Comparison of ENCODE assay signal across 9 cellular contexts in the genomic region with DNA sequence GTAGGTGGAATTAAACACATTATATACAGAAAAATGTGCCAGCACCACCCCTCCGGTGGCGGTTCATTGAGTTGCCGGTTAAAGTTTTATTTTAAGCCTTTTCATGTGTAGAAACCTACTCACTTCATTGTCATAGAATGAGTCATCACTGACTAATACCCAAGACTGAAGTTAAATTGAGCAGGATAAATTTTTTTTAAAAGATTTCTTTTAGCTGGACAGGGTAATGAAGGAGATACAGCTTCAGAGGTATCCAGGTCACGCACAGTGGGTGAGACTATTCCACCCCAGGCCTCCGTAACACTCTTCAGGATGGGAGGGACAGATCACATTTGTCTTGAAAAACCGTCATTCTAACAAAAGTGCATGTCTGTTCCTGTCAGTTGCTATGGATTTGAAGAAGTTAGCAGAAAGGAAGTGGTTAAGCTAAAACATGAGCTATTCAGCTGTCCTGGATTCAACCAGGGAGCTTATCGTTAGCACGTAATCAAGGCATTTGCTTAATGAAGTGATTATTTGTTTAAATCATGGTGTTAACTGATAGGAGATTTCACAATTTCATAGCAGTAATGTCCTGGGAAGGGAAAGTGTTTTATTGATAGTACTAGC. TPM values are rescaled to one million over a fixed set of nuclear protein-coding genes. Genes with fewer than 3 reads are reported as not detected.
DNase-seq lines count a peak whose midpoint lies in the region; ATAC-seq, FAIRE-seq and TF ChIP-seq lines count a peak whose summit lies in the region.
"Had no signal": no experiment of that assay in that cellular context is flagged by ENCODE, and none has a peak within 500 bp of the region (broad histone marks: within the 10 kb centered on the region; RNA-seq: fewer than 3 reads in every experiment).

No MANE protein-coding gene starts in this region.

- intact Hi-C loops in PC-3 (cut with micrococcal nuclease): loop anchor here (1.0 to 2.0 kb wide), 2 partner anchors 82 to 168 kb away; no protein-coding TSS in a partner anchor
- intact Hi-C loops in pancreas (cut with DNase I): no loop called here

- CTCF ChIA-PET in PC-3 (lab: Charles Lee): interaction anchor here (0.7 to 0.8 kb wide), 2 partner anchors 17 to 114 kb away, joined by 3 to 6 read pairs; no protein-coding TSS in a partner anchor

- no peaks in the 10 kb centered on the region for H3K27me3 Mint-ChIP-seq in brain

- no peaks in the 10 kb centered on the region for H3K9me3 ChIP-seq in PC-3 (ENCODE audit: low read length)
- no peaks in the 10 kb centered on the region for H3K9me3 ChIP-seq in pancreas

- peak overlapping the region in 1 of 5 experiments; percentile 19 for H3K4me3 Mint-ChIP-seq in brain

- peak overlapping the region; percentile 41; the same call in 1 of the 2 replicates for H3K4me3 ChIP-seq in PC-3 (ENCODE audit: low read length)
- no peak overlapping the region for H3K4me3 ChIP-seq in pancreas

- peak overlapping the region; percentile 36; the same call in 1 of the 2 replicates for H3K9ac ChIP-seq in PC-3 (ENCODE audit: low read length)

- peak overlapping the region; percentile 47 for H2AFZ ChIP-seq in PC-3 (ENCODE audit: low read length)

- no peak for FAIRE-seq in pancreas (lab: Jason Lieb, UNC)
- FAIRE-seq: G401.6 had no signal

- no peaks in the 10 kb centered on the region for H4K20me1 ChIP-seq in PC-3 (ENCODE audit: low read length)

- H3K27ac ChIP-seq in PC-3 (ENCODE audit: low read length) (peak overlapping the region; percentile 87), pancreas (peak overlapping the region in 2 of 4 donors; percentile 22 to 36)

- H3K27me3 ChIP-seq in PC-3 (ENCODE audit: low read length): no peaks in the 10 kb centered on the region
- no peaks in the 10 kb centered on the region for H3K27me3 ChIP-seq in pancreas

- no TSS peak for BruUV-seq in PC-3 (replicated peaks; lab: Mats Ljungman, UMichigan)

- no peak; the same call in 1 of the 2 replicates for TF ChIP-seq CTCF in PC-3 (conservative IDR thresholded peaks at IDR 0.05; ENCODE audit: low read depth, low read length)
- TF ChIP-seq CTCF in brain (conservative IDR thresholded peaks at IDR 0.05): no peak
- no peak for TF ChIP-seq CTCF in pancreas (IDR thresholded peaks at IDR 0.05)

- peaks cover 22% of the 10 kb centered on the region for H3K4me1 Mint-ChIP-seq in brain

- POLR2A ChIA-PET in PC-3 (lab: Charles Lee; ENCODE audit: unreplicated experiment): interaction anchor here (0.6 kb wide), 1 partner anchor 21 kb away, joined by 4 read pairs; no protein-coding TSS in a partner anchor

- H3K36me3 ChIP-seq in PC-3 (ENCODE audit: low read depth, low read length): peaks cover 58% of the 10 kb centered on the region
- H3K36me3 ChIP-seq in pancreas: peaks cover 6 to 72% (median 33%) of the 10 kb centered on the region in 3 donors

- H3K27ac Mint-ChIP-seq in brain: peak overlapping the region in 4 of 5 experiments; percentile 46 to 97 (median 76)

- WGBS in pancreas, 2 donors: 46 to 54% methylated on average over 8 of the region's 8 CpGs

- ATAC-seq in HG02884 (IDR thresholded peaks at IDR 0.05; ENCODE audit: unreplicated experiment): peak; percentile 78
- ATAC-seq in PC-3: peak; percentile 91
- peak; percentile 19 to 66 (median 36) for ATAC-seq in pancreas

- H3K4me1 ChIP-seq in PC-3 (ENCODE audit: insufficient read depth, low read length) (peaks cover 22% of the 10 kb centered on the region), pancreas (peaks cover 5 to 24% (median 9%) of the 10 kb centered on the region in 3 donors)

- peak; percentile 73 for DNase-seq in activated effector memory CD4-positive, alpha-beta T cell treated with anti-CD3 and anti-CD28 coated beads, Interleukin-2, amount 50 U/mL, for 16 hours
- DNase-seq in activated effector memory CD4-positive, alpha-beta T cell treated with Interleukin-2 at 50 U/mL for 16 hours: no peak
- peak; percentile 93 for DNase-seq in PC-3
- no peak for DNase-seq in pancreas
- DNase-seq in HuH-7.5 (ENCODE audit: low spot score): no peak
- no peak for DNase-seq in NCI-H69 (lab: John Stamatoyannopoulos, UW)

- no peaks in the 10 kb centered on the region for H3K9me3 Mint-ChIP-seq in brain

- H3K79me2 ChIP-seq in PC-3 (ENCODE audit: low read length): no peaks in the 10 kb centered on the region

- peak overlapping the region; percentile 78 for H3K4me2 ChIP-seq in PC-3 (ENCODE audit: low read length)

- H3F3A ChIP-seq in PC-3 (ENCODE audit: low read length, unreplicated experiment): peaks cover 8% of the 10 kb centered on the region

- peaks cover 93% of the 10 kb centered on the region for H3K36me3 Mint-ChIP-seq in brain

- H3K9me2 ChIP-seq in PC-3 (replicated peaks; ENCODE audit: low read length): no peaks in the 10 kb centered on the region

RNA-seq across cellular contexts. Expression of a gene that starts 23.3 kb away (rescaled TPM):
- total RNA-seq in PC-3 (2014; rRNA removed) (4.5 and 4.6 TPM in 2 replicates), pancreas (1 to 10 TPM; 3.7 to 6.1 (median 4.6) TPM)
- polyA plus RNA-seq in brain (ENCODE audit: insufficient read depth, low read depth, low replicate concordance) (1.8 TPM), pancreas (1 to 10 TPM; 4.0 to 4.2 TPM)

RNA-seq across cellular contexts. Expression of a gene that starts 26.8 kb away (rescaled TPM):
- total RNA-seq in PC-3 (2014; rRNA removed) (not detected in 2 replicates), pancreas (under 1 TPM in 2 of 6 donors, not detected in 4; 0.04 to 0.09 TPM)
- polyA plus RNA-seq in brain (ENCODE audit: insufficient read depth, low read depth, low replicate concordance) (not detected), pancreas (under 1 TPM; 0.04 to 0.07 TPM)

Comparison
In these comparisons a context has a peak if more than half of its experiments do, and no peak if none do; other contexts are left out.
1. DNase-seq: peak in activated effector memory CD4-positive, alpha-beta T cell treated with anti-CD3 and anti-CD28 coated beads, Interleukin-2, amount 50 U/mL, for 16 hours (single experiment) and PC-3 (single experiment); none in activated effector memory CD4-positive, alpha-beta T cell treated with Interleukin-2 at 50 U/mL for 16 hours (single experiment), pancreas (0 of 6), HuH-7.5 (single experiment) and NCI-H69 (single experiment).
2. ATAC-seq: peak in every context shown above with its lines; median percentile 91 in PC-3; 78 in HG02884; 36 in pancreas.